In genomic region chr19:38374332-38375097, GRCh38 we compare ENCODE assay signal across 8 cellular contexts.
DNase-seq lines count a peak whose midpoint lies in the region; ATAC-seq lines count a peak whose summit lies in the region.

Gene PSMD8 (plus strand): TSS chr19:38374571. CDS start chr19:38374602, 31 bp downstream.

- H3K27ac Mint-ChIP-seq in central memory CD8-positive, alpha-beta T cell (ENCODE audit: low read depth) = peak within 1 kb of the TSS; percentile 99

- H3K27me3 Mint-ChIP-seq in central memory CD8-positive, alpha-beta T cell = no peaks in the 10 kb centered on the region

- H3K4me3 Mint-ChIP-seq in central memory CD8-positive, alpha-beta T cell = peak within 1 kb of the TSS; percentile 99

- H3K36me3 Mint-ChIP-seq in central memory CD8-positive, alpha-beta T cell (ENCODE audit: insufficient read depth) = peaks cover 25% of the 10 kb centered on the region

- peak; percentile 98 for DNase-seq in AG20443 (ENCODE audit: low spot score)
- peak; percentile 98 to 100 for DNase-seq in NCI-H446 (lab: John Stamatoyannopoulos, UW)
- DNase-seq in activated CD4-positive, CD25-positive, alpha-beta regulatory T cell treated with anti-CD3 and anti-CD28 coated beads, Interleukin-2, amount 50 U/mL, for 16 hours (ENCODE audit: low read depth, low spot score) = peak; percentile 98
- DNase-seq in central memory CD8-positive, alpha-beta T cell (ENCODE audit: low spot score in 2 of 2) = peak; percentile 92 to 98
- peak; percentile 99 for DNase-seq in iris pigment epithelial cell (ENCODE audit: low read depth)
- DNase-seq in stimulated activated CD4-positive, alpha-beta T cell treated with anti-CD3 and anti-CD28 coated beads, Interleukin-12 subunit alpha, Interleukin-12 subunit beta, amount 100 ng/mL, for 24 hours (ENCODE audit: low read depth in 2 of 2) = peak; percentile 95 to 97

- ATAC-seq in GM19025 (IDR thresholded peaks at IDR 0.05; ENCODE audit: low read depth, unreplicated experiment) = peak; percentile 93
- peak; percentile 93 for ATAC-seq in HG03342 (IDR thresholded peaks at IDR 0.05; ENCODE audit: unreplicated experiment)
- ATAC-seq in central memory CD8-positive, alpha-beta T cell (replicated peaks; ENCODE audit: extremely low read depth, poor library complexity, severe bottlenecking) = peak; percentile 95

- no peaks in the 10 kb centered on the region for H3K9me3 Mint-ChIP-seq in central memory CD8-positive, alpha-beta T cell

- H3K4me1 Mint-ChIP-seq in central memory CD8-positive, alpha-beta T cell = peaks cover 34% of the 10 kb centered on the region

Comparison
In these comparisons a context has a peak if more than half of its experiments do, and no peak if none do; other contexts are left out.
1. Peak in every context shown above with its lines: DNase-seq and ATAC-seq.